Comparison of ENCODE assay signal across 21 cellular contexts in the genomic region with DNA sequence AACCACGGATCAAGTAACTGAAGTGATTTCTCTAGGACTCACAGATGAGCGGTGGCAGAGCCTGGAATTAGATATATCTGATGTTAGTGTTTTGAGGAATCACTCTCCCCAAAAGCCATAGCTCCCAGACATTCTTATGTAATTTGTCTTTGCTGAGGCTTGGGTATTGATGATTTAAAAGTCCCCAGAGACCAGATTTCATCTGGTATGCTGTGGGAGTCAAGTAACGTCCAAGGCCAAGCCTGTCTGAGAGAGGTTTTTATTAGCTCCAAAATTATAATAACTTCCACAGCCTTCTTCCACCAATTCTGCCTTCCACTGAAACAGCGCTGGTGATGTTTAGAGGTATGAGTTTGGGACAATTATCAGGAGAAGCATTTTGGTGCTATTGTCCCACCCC. TPM values are rescaled to one million over a fixed set of nuclear protein-coding genes. Genes with fewer than 3 reads are reported as not detected.
"Had no signal": no experiment of that assay in that cellular context is flagged by ENCODE, and none has a peak within 500 bp of the region (broad histone marks: within the 10 kb centered on the region; RNA-seq: fewer than 3 reads in every experiment).

No MANE protein-coding gene starts in this region.

- H3K9me3 ChIP-seq: esophagus squamous epithelium, mucosa of descending colon, ovary, suprapubic skin, thyroid gland, upper lobe of left lung, uterus had no signal

- H3K4me1 ChIP-seq: thyroid gland, upper lobe of left lung, uterus had no signal

- H3K36me3 ChIP-seq: esophagus squamous epithelium, ovary, suprapubic skin, thyroid gland, upper lobe of left lung, uterus had no signal

- H3K27me3 ChIP-seq: esophagus squamous epithelium, hepatocyte, ovary, suprapubic skin, thyroid gland, upper lobe of left lung, uterus had no signal

- H3K27ac ChIP-seq: epithelial cell of prostate, esophagus squamous epithelium, hepatocyte, ovary, suprapubic skin, thyroid gland, upper lobe of left lung, uterus had no signal

- H3K4me3 ChIP-seq: esophagus squamous epithelium, hepatocyte, mucosa of descending colon, ovary, smooth muscle cell, suprapubic skin, thyroid gland, upper lobe of left lung, uterus had no signal

- H3K79me2 ChIP-seq: hepatocyte had no signal

- H3K4me2 ChIP-seq: hepatocyte, smooth muscle cell had no signal

- DNase-seq: effector memory CD4-positive, alpha-beta T cell; esophagus squamous epithelium; foreskin melanocyte; kidney glomerular epithelial cell; mucosa of descending colon; naive thymus-derived CD8-positive, alpha-beta T cell; nucleus accumbens; ovary; right cardiac atrium; stimulated activated CD4-positive, alpha-beta T cell treated with anti-CD3 and anti-CD28 coated beads, Interleukin-4, amount 100 ng/mL, for 1 hour; stimulated activated CD8-positive, alpha-beta memory T cell treated with anti-CD3 and anti-CD28 coated beads, Interleukin-4, amount 100 ng/mL, for 48 hours; stimulated activated naive CD8-positive, alpha-beta T cell treated with anti-CD3 and anti-CD28 coated beads, Interleukin-15, Interleukin-2, amounts not matched to agents 100 U/mL and 50 U/mL, for 24 hours; thyroid gland; upper lobe of left lung; uterus had no signal

- H2AFZ ChIP-seq: hepatocyte had no signal

RNA-seq across cellular contexts. Expression of a gene that starts 21.3 kb away (rescaled TPM):
- total RNA-seq: esophagus squamous epithelium; mesenteric fat pad; naive thymus-derived CD8-positive, alpha-beta T cell; right cardiac atrium; smooth muscle cell had no signal
- polyA plus RNA-seq: liver; naive thymus-derived CD8-positive, alpha-beta T cell had no signal
